Comparison of ENCODE assay signal across 15 cellular contexts in genomic region chr2:7013761-7014160, GRCh38.
DNase-seq lines count a peak whose midpoint lies in the region; ATAC-seq, FAIRE-seq and TF ChIP-seq lines count a peak whose summit lies in the region.
"Had no signal": no experiment of that assay in that cellular context is flagged by ENCODE, and none has a peak within 500 bp of the region (broad histone marks: within the 10 kb centered on the region; RNA-seq: fewer than 3 reads in every experiment).

No MANE protein-coding gene starts in this region.

- peaks cover 24% of the 10 kb centered on the region for H3K4me1 Mint-ChIP-seq in activated CD4-positive, alpha-beta T cell treated with anti-CD3 and anti-CD28 coated beads, Interleukin-2, amount 10 ng/mL, durations not matched to agents 24 days and 14 days
- peaks cover 23% of the 10 kb centered on the region for H3K4me1 Mint-ChIP-seq in activated naive CD8-positive, alpha-beta T cell treated with anti-CD3 and anti-CD28 coated beads, Interleukin-2, amount 50 U/mL, for 24 hours
- H3K4me1 Mint-ChIP-seq in nephron: peaks cover 97% of the 10 kb centered on the region

- TF ChIP-seq CTCF in nephron (IDR thresholded peaks at IDR 0.05; ENCODE audit: unreplicated experiment in 3 of 3): no peak

- no peaks in the 10 kb centered on the region for H3K9me3 Mint-ChIP-seq in activated CD4-positive, alpha-beta T cell treated with anti-CD3 and anti-CD28 coated beads, Interleukin-2, amount 10 ng/mL, durations not matched to agents 24 days and 14 days
- no peaks in the 10 kb centered on the region for H3K9me3 Mint-ChIP-seq in activated naive CD8-positive, alpha-beta T cell treated with anti-CD3 and anti-CD28 coated beads, Interleukin-2, amount 50 U/mL, for 24 hours
- H3K9me3 Mint-ChIP-seq in nephron: no peaks in the 10 kb centered on the region

- ATAC-seq in GM21381 (IDR thresholded peaks at IDR 0.05; ENCODE audit: unreplicated experiment) (peak; percentile 25), GM19463 (IDR thresholded peaks at IDR 0.05; ENCODE audit: unreplicated experiment) (no peak)
- ATAC-seq in activated naive CD8-positive, alpha-beta T cell treated with anti-CD3 and anti-CD28 coated beads, Interleukin-2, amount 50 U/mL, for 24 hours: peak; percentile 25

- H3K27ac Mint-ChIP-seq in activated CD4-positive, alpha-beta T cell treated with anti-CD3 and anti-CD28 coated beads, Interleukin-2, amount 10 ng/mL, durations not matched to agents 24 days and 14 days: peak overlapping the region; percentile 2
- H3K27ac Mint-ChIP-seq in activated naive CD8-positive, alpha-beta T cell treated with anti-CD3 and anti-CD28 coated beads, Interleukin-2, amount 50 U/mL, for 24 hours: peak overlapping the region; percentile 25
- H3K27ac Mint-ChIP-seq in nephron: peak overlapping the region; percentile 89 to 93 (median 90)

- FAIRE-seq in HTR-8/SVneo (lab: Jason Lieb, UNC): no peak
- FAIRE-seq: A549, islet of Langerhans, pancreas had no signal

- intact Hi-C loops in activated CD4-positive, alpha-beta T cell treated with anti-CD3 and anti-CD28 coated beads, Interleukin-2, amount 10 ng/mL, durations not matched to agents 24 days and 14 days (cut with micrococcal nuclease): loop anchor here (5.0 to 10.0 kb wide), 2 partner anchors 96 to 189 kb away; partner anchors contain the start of gene RNF144A

- H3K36me3 Mint-ChIP-seq in activated CD4-positive, alpha-beta T cell treated with anti-CD3 and anti-CD28 coated beads, Interleukin-2, amount 10 ng/mL, durations not matched to agents 24 days and 14 days (ENCODE audit: low read depth): peaks cover 13% of the 10 kb centered on the region
- H3K36me3 Mint-ChIP-seq in activated naive CD8-positive, alpha-beta T cell treated with anti-CD3 and anti-CD28 coated beads, Interleukin-2, amount 50 U/mL, for 24 hours (ENCODE audit: low read depth): peaks cover 1% of the 10 kb centered on the region
- H3K36me3 Mint-ChIP-seq in nephron (ENCODE audit: low read depth): peaks cover 10% of the 10 kb centered on the region

- no peak for DNase-seq in activated CD4-positive, alpha-beta T cell treated with anti-CD3 and anti-CD28 coated beads, Interleukin-2, amount 10 ng/mL, durations not matched to agents 24 days and 14 days
- DNase-seq in activated CD4-positive, alpha-beta T cell treated with anti-CD3 and anti-CD28 coated beads for 48 hours: no peak
- DNase-seq in activated naive CD8-positive, alpha-beta T cell treated with anti-CD3 and anti-CD28 coated beads, Interleukin-2, amount 50 U/mL, for 24 hours: no peak
- DNase-seq in NCI-H1417 (lab: John Stamatoyannopoulos, UW) (no peak), HTR-8/SVneo (ENCODE audit: insufficient read length, low spot score) (no peak)
- DNase-seq: EL; NCI-H1105 treated with DMSO at 0.1 percent for 48 hours; pancreas; SJCRH30; stimulated activated CD4-positive, alpha-beta T cell treated with anti-CD3 and anti-CD28 coated beads, Interleukin-12 subunit alpha, Interleukin-12 subunit beta, amount 100 ng/mL, for 4 hours had no signal

- no peak overlapping the region for H3K4me3 Mint-ChIP-seq in activated CD4-positive, alpha-beta T cell treated with anti-CD3 and anti-CD28 coated beads, Interleukin-2, amount 10 ng/mL, durations not matched to agents 24 days and 14 days
- no peak overlapping the region for H3K4me3 Mint-ChIP-seq in activated naive CD8-positive, alpha-beta T cell treated with anti-CD3 and anti-CD28 coated beads, Interleukin-2, amount 50 U/mL, for 24 hours
- H3K4me3 Mint-ChIP-seq in nephron: no peak overlapping the region

- H3K27me3 Mint-ChIP-seq in activated CD4-positive, alpha-beta T cell treated with anti-CD3 and anti-CD28 coated beads, Interleukin-2, amount 10 ng/mL, durations not matched to agents 24 days and 14 days: no peaks in the 10 kb centered on the region
- H3K27me3 Mint-ChIP-seq in activated naive CD8-positive, alpha-beta T cell treated with anti-CD3 and anti-CD28 coated beads, Interleukin-2, amount 50 U/mL, for 24 hours: no peaks in the 10 kb centered on the region
- no peaks in the 10 kb centered on the region for H3K27me3 Mint-ChIP-seq in nephron (ENCODE audit: low read depth)

Comparison
In these comparisons a context has a peak if more than half of its experiments do, and no peak if none do; other contexts are left out.
1. H3K27ac Mint-ChIP-seq: peak in every context shown above with its lines; median percentile 90 in nephron; 25 in activated naive CD8-positive, alpha-beta T cell treated with anti-CD3 and anti-CD28 coated beads, Interleukin-2, amount 50 U/mL, for 24 hours; 2 in activated CD4-positive, alpha-beta T cell treated with anti-CD3 and anti-CD28 coated beads, Interleukin-2, amount 10 ng/mL, durations not matched to agents 24 days and 14 days.